Comparison of ENCODE assay signal across 1 cellular context in the genomic region with DNA sequence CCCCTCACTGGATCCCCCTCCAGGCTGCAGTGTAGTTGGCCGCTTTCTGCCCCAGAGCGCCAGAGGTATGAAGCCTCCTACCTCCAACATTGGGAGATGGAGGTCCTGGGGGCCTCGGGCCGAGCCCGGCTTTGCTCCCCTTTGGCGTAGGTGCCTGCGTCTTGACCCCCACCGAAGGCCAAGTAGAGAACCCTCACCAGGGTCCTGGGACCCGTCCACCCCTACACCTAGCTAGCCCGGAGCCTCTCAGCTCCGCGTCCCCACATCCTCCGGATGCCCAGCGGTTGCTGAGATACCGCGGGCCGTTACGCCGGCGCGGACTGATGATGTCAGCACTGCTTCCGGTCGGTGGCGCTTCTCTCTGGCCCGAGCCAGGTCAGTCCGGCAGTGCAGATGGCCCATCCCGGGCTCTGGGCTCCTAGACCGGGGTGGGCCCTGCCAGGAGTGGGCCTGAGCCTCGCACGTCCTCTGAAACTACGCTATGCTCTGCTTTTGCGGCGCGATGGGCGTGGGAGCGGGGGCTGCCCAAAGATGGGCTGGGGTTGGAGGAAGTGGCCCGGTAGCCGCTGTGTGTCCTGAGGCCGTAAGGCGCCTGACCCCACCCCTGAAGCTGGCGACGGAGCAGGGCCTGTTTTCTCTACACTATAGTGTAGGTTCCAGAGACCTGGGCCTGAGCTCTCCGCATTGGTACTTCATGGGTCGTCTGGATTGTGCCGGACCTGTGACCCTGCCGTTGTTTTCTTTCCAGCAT.
TF ChIP-seq lines count a peak whose summit lies in the region.

A gene (minus strand): TSS at position 297 of the 751 bp plus-strand sequence. CDS start 1,871 bp downstream, outside the sequence.
A gene with protein sequence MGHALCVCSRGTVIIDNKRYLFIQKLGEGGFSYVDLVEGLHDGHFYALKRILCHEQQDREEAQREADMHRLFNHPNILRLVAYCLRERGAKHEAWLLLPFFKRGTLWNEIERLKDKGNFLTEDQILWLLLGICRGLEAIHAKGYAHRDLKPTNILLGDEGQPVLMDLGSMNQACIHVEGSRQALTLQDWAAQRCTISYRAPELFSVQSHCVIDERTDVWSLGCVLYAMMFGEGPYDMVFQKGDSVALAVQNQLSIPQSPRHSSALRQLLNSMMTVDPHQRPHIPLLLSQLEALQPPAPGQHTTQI (plus strand): TSS at position 332 of the 751 bp plus-strand sequence. CDS start 521 bp downstream, outside the sequence.

TF ChIP-seq in HepG2, 621 proteins besides CTCF, POLR2A, EP300 and RAD21 (continued from another document and continues in another):
- TF ChIP-seq ZNF260 (CRISPR knock-in tag; IDR thresholded peaks at IDR 0.05; ENCODE audit: borderline replicate concordance, low read depth) (no peak), DMAP1 (CRISPR knock-in tag; IDR thresholded peaks at IDR 0.05) (peak; percentile 96), ZBTB38 (CRISPR knock-in tag; IDR thresholded peaks at IDR 0.05) (peak; percentile 78), ONECUT2 (CRISPR knock-in tag; IDR thresholded peaks at IDR 0.05) (no peak), SMAD3 (CRISPR knock-in tag; IDR thresholded peaks at IDR 0.05) (peak; percentile 97), RXRA (CRISPR knock-in tag; IDR thresholded peaks at IDR 0.05) (peak; percentile 94), BRCA1 (CRISPR knock-in tag; IDR thresholded peaks at IDR 0.05) (peak; percentile 60; the same call in 1 of the 2 replicates), U2AF1 (optimal IDR thresholded peaks at IDR 0.05; ENCODE audit: low read depth, low read length) (peak; percentile 95), SIN3A (IDR thresholded peaks at IDR 0.05; ENCODE audit: borderline replicate concordance, low read depth, low read length) (peak; percentile 98), SRSF9 (IDR thresholded peaks at IDR 0.05; ENCODE audit: borderline replicate concordance, insufficient read depth, low read depth, low read length, poor library complexity, severe bottlenecking) (no peak), KMT2B (CRISPR knock-in tag; IDR thresholded peaks at IDR 0.05) (peak; percentile 94; the same call in 1 of the 2 replicates), PRMT3 (CRISPR knock-in tag; IDR thresholded peaks at IDR 0.05; ENCODE audit: borderline replicate concordance, low read depth) (no peak), ZNF792 (CRISPR knock-in tag; IDR thresholded peaks at IDR 0.05) (peak; percentile 91), EZH2 (conservative IDR thresholded peaks at IDR 0.05; ENCODE audit: low read depth, low read length) (no peak), MIER2 (CRISPR knock-in tag; IDR thresholded peaks at IDR 0.05) (peak; percentile 76), ZNF329 (CRISPR knock-in tag; IDR thresholded peaks at IDR 0.05; ENCODE audit: low read depth) (peak; percentile 73; the same call in 1 of the 2 replicates), ZNF343 (CRISPR knock-in tag; IDR thresholded peaks at IDR 0.05) (peak; percentile 85; the same call in 1 of the 2 replicates), MBD4 (IDR thresholded peaks at IDR 0.05; ENCODE audit: borderline replicate concordance, low read length) (no peak), YY1 (IDR thresholded peaks at IDR 0.05; ENCODE audit: insufficient read depth, insufficient replicate concordance, low read depth, low read length) (peak; percentile 63), ZEB1 (IDR thresholded peaks at IDR 0.05; ENCODE audit: insufficient replicate concordance, low read depth) (peak; percentile 71), ZNF552 (CRISPR knock-in tag; IDR thresholded peaks at IDR 0.05; ENCODE audit: borderline replicate concordance) (0 out of 2 replicates have a peak, but pooled peaks have one; percentile 6), ZNF230 (CRISPR knock-in tag; IDR thresholded peaks at IDR 0.05) (peak; percentile 93), ISX (CRISPR knock-in tag; conservative IDR thresholded peaks at IDR 0.05) (no peak; the same call in 1 of the 2 replicates), ZBTB20 (CRISPR knock-in tag; IDR thresholded peaks at IDR 0.05; ENCODE audit: borderline replicate concordance, low read depth) (peak; percentile 95), NRL (CRISPR knock-in tag; IDR thresholded peaks at IDR 0.05; ENCODE audit: borderline replicate concordance) (peak; percentile 97), SMYD3 (CRISPR knock-in tag; IDR thresholded peaks at IDR 0.05) (no peak), HNRNPLL (IDR thresholded peaks at IDR 0.05; ENCODE audit: low read depth, low read length, poor library complexity, severe bottlenecking) (peak; percentile 83), ZFYVE20 (CRISPR knock-in tag; IDR thresholded peaks at IDR 0.05; ENCODE audit: borderline replicate concordance, low read depth) (no peak)
- TF ChIP-seq, protein P1, sequence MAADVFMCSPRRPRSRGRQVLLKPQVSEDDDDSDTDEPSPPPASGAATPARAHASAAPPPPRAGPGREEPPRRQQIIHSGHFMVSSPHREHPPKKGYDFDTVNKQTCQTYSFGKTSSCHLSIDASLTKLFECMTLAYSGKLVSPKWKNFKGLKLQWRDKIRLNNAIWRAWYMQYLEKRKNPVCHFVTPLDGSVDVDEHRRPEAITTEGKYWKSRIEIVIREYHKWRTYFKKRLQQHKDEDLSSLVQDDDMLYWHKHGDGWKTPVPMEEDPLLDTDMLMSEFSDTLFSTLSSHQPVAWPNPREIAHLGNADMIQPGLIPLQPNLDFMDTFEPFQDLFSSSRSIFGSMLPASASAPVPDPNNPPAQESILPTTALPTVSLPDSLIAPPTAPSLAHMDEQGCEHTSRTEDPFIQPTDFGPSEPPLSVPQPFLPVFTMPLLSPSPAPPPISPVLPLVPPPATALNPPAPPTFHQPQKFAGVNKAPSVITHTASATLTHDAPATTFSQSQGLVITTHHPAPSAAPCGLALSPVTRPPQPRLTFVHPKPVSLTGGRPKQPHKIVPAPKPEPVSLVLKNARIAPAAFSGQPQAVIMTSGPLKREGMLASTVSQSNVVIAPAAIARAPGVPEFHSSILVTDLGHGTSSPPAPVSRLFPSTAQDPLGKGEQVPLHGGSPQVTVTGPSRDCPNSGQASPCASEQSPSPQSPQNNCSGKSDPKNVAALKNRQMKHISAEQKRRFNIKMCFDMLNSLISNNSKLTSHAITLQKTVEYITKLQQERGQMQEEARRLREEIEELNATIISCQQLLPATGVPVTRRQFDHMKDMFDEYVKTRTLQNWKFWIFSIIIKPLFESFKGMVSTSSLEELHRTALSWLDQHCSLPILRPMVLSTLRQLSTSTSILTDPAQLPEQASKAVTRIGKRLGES (CRISPR knock-in tag; IDR thresholded peaks at IDR 0.05; ENCODE audit: borderline replicate concordance) = no peak
- TF ChIP-seq, protein P2, sequence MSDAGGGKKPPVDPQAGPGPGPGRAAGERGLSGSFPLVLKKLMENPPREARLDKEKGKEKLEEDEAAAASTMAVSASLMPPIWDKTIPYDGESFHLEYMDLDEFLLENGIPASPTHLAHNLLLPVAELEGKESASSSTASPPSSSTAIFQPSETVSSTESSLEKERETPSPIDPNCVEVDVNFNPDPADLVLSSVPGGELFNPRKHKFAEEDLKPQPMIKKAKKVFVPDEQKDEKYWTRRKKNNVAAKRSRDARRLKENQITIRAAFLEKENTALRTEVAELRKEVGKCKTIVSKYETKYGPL (CRISPR knock-in tag; IDR thresholded peaks at IDR 0.05) = 0 out of 2 replicates have a peak, but pooled peaks have one; percentile 54
- TF ChIP-seq, protein P3, sequence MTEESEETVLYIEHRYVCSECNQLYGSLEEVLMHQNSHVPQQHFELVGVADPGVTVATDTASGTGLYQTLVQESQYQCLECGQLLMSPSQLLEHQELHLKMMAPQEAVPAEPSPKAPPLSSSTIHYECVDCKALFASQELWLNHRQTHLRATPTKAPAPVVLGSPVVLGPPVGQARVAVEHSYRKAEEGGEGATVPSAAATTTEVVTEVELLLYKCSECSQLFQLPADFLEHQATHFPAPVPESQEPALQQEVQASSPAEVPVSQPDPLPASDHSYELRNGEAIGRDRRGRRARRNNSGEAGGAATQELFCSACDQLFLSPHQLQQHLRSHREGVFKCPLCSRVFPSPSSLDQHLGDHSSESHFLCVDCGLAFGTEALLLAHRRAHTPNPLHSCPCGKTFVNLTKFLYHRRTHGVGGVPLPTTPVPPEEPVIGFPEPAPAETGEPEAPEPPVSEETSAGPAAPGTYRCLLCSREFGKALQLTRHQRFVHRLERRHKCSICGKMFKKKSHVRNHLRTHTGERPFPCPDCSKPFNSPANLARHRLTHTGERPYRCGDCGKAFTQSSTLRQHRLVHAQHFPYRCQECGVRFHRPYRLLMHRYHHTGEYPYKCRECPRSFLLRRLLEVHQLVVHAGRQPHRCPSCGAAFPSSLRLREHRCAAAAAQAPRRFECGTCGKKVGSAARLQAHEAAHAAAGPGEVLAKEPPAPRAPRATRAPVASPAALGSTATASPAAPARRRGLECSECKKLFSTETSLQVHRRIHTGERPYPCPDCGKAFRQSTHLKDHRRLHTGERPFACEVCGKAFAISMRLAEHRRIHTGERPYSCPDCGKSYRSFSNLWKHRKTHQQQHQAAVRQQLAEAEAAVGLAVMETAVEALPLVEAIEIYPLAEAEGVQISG (CRISPR knock-in tag; IDR thresholded peaks at IDR 0.05) = peak; percentile 96
- TF ChIP-seq, protein P4, sequence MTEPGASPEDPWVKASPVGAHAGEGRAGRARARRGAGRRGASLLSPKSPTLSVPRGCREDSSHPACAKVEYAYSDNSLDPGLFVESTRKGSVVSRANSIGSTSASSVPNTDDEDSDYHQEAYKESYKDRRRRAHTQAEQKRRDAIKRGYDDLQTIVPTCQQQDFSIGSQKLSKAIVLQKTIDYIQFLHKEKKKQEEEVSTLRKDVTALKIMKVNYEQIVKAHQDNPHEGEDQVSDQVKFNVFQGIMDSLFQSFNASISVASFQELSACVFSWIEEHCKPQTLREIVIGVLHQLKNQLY (CRISPR knock-in tag; IDR thresholded peaks at IDR 0.05) = peak; percentile 43; the same call in 1 of the 2 replicates
- TF ChIP-seq, protein P5, sequence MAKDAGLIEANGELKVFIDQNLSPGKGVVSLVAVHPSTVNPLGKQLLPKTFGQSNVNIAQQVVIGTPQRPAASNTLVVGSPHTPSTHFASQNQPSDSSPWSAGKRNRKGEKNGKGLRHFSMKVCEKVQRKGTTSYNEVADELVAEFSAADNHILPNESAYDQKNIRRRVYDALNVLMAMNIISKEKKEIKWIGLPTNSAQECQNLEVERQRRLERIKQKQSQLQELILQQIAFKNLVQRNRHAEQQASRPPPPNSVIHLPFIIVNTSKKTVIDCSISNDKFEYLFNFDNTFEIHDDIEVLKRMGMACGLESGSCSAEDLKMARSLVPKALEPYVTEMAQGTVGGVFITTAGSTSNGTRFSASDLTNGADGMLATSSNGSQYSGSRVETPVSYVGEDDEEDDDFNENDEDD (CRISPR knock-in tag; IDR thresholded peaks at IDR 0.05; ENCODE audit: borderline replicate concordance) = peak; percentile 72; the same call in 1 of the 2 replicates
- TF ChIP-seq, protein P6, sequence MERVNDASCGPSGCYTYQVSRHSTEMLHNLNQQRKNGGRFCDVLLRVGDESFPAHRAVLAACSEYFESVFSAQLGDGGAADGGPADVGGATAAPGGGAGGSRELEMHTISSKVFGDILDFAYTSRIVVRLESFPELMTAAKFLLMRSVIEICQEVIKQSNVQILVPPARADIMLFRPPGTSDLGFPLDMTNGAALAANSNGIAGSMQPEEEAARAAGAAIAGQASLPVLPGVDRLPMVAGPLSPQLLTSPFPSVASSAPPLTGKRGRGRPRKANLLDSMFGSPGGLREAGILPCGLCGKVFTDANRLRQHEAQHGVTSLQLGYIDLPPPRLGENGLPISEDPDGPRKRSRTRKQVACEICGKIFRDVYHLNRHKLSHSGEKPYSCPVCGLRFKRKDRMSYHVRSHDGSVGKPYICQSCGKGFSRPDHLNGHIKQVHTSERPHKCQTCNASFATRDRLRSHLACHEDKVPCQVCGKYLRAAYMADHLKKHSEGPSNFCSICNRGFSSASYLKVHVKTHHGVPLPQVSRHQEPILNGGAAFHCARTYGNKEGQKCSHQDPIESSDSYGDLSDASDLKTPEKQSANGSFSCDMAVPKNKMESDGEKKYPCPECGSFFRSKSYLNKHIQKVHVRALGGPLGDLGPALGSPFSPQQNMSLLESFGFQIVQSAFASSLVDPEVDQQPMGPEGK (CRISPR knock-in tag; IDR thresholded peaks at IDR 0.05) = peak; percentile 82
- TF ChIP-seq, protein P7, sequence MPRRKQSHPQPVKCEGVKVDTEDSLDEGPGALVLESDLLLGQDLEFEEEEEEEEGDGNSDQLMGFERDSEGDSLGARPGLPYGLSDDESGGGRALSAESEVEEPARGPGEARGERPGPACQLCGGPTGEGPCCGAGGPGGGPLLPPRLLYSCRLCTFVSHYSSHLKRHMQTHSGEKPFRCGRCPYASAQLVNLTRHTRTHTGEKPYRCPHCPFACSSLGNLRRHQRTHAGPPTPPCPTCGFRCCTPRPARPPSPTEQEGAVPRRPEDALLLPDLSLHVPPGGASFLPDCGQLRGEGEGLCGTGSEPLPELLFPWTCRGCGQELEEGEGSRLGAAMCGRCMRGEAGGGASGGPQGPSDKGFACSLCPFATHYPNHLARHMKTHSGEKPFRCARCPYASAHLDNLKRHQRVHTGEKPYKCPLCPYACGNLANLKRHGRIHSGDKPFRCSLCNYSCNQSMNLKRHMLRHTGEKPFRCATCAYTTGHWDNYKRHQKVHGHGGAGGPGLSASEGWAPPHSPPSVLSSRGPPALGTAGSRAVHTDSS (CRISPR knock-in tag; conservative IDR thresholded peaks at IDR 0.05) = no peak
- TF ChIP-seq, protein P8, sequence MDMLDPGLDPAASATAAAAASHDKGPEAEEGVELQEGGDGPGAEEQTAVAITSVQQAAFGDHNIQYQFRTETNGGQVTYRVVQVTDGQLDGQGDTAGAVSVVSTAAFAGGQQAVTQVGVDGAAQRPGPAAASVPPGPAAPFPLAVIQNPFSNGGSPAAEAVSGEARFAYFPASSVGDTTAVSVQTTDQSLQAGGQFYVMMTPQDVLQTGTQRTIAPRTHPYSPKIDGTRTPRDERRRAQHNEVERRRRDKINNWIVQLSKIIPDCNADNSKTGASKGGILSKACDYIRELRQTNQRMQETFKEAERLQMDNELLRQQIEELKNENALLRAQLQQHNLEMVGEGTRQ (IDR thresholded peaks at IDR 0.05; ENCODE audit: low read depth, low read length) = no peak
- TF ChIP-seq, protein P8 (CRISPR knock-in tag; IDR thresholded peaks at IDR 0.05; ENCODE audit: borderline replicate concordance) = no peak
- TF ChIP-seq, protein P9, sequence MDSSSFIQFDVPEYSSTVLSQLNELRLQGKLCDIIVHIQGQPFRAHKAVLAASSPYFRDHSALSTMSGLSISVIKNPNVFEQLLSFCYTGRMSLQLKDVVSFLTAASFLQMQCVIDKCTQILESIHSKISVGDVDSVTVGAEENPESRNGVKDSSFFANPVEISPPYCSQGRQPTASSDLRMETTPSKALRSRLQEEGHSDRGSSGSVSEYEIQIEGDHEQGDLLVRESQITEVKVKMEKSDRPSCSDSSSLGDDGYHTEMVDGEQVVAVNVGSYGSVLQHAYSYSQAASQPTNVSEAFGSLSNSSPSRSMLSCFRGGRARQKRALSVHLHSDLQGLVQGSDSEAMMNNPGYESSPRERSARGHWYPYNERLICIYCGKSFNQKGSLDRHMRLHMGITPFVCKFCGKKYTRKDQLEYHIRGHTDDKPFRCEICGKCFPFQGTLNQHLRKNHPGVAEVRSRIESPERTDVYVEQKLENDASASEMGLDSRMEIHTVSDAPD (CRISPR knock-in tag; IDR thresholded peaks at IDR 0.05) = peak; percentile 33; the same call in 1 of the 2 replicates
